ENCODE assay signal across 20 cellular contexts in the genomic region with DNA sequence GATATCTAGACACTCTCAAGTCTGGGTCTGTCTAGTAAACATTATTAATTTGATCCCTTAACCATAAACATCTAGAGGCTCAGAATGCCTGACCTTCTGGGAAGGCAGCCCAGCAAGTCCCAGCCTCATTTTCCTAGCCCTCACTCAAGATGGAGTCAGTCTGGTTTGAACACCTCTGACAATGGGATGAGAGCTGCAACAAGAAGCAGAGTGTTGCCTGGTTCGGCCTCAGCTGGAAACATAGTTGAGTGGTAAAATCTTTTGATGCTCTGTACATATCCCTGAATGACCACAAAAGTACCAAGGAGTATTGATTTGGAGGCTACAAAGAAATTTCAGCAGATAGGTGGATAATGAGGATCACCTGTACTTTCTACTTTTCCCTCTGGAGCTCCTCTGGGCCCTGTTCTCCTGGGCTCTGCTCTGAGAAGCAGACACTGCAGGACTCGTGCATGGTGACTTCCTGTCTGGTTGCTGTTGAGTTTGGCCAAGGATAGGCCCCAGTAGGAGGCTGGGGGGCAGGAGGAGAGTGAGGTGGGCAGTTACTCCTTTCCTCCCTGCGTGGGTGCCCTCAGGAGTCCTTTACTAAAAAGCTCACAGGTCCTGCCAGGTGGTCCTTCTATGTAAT.
A peak's percentile ranks its signal among the peaks of the same experiment; 100 is the strongest.
DNase-seq lines count a peak whose midpoint lies in the region; ATAC-seq and TF ChIP-seq lines count a peak whose summit lies in the region.
"Had no signal": no experiment of that assay in that cellular context is flagged by ENCODE, and none has a peak within 500 bp of the region (broad histone marks: within the 10 kb centered on the region; RNA-seq: fewer than 3 reads in every experiment).

No MANE protein-coding gene starts in this region.

- ATAC-seq in gastroesophageal sphincter: no peak
- no peak for ATAC-seq in lower lobe of right lung
- ATAC-seq: activated CD4-positive, CD25-positive, alpha-beta regulatory T cell treated with anti-CD3 and anti-CD28 coated beads, Interleukin-2, amount 50 U/mL, for 24 hours; HCT116; natural killer cell; stimulated activated naive B cell treated with anti-CD40 and anti-IgM and Interleukin-4, amounts not matched to agents 10 μg/mL and 1 μg/mL and 100 μg/mL, for 72 hours had no signal

- TF ChIP-seq CTCF in gastroesophageal sphincter (IDR thresholded peaks at IDR 0.05) (no peak), lower lobe of right lung (IDR thresholded peaks at IDR 0.05) (no peak), tibial artery (IDR thresholded peaks at IDR 0.05) (no peak)

- H3K36me3 ChIP-seq in HUES6 (ENCODE audit: control insufficient read depth, insufficient read depth, low read length) (no peaks in the 10 kb centered on the region), gastroesophageal sphincter (peaks cover 0 to 82% of the 10 kb centered on the region in 2 donors), lower lobe of right lung (peaks cover 78% of the 10 kb centered on the region), tibial artery (peaks cover 17 to 33% (median 24%) of the 10 kb centered on the region in 3 donors)

- H3K27ac ChIP-seq in HUES6 (ENCODE audit: low read depth, low read length) (peak overlapping the region; percentile 22), gastroesophageal sphincter (peak overlapping the region; percentile 35 to 66 (median 65)), lower lobe of right lung (peak overlapping the region; percentile 42), tibial artery (peak overlapping the region; percentile 34 to 55)

- H3K9me3 ChIP-seq in HUES6 (ENCODE audit: control insufficient read depth, insufficient read depth, low read depth, low read length) (no peaks in the 10 kb centered on the region), gastroesophageal sphincter (no peaks in the 10 kb centered on the region), lower lobe of right lung (no peaks in the 10 kb centered on the region), tibial artery (no peaks in the 10 kb centered on the region)

- H3K27me3 ChIP-seq in HUES6 (ENCODE audit: control insufficient read depth, insufficient read depth, low read length) (no peaks in the 10 kb centered on the region), gastroesophageal sphincter (no peaks in the 10 kb centered on the region), lower lobe of right lung (ENCODE audit: low read depth) (no peaks in the 10 kb centered on the region), tibial artery (no peaks in the 10 kb centered on the region)
- H3K27me3 ChIP-seq: cardiac muscle cell had no signal

- TF ChIP-seq EP300 in gastroesophageal sphincter (IDR thresholded peaks at IDR 0.05): no peak

- DNase-seq in lower lobe of right lung (no peak), tibial artery (no peak), A172 (ENCODE audit: low spot score) (no peak), HK-2 (ENCODE audit: unreplicated experiment) (no peak), ACHN (no peak)
- no peak for DNase-seq in stimulated activated CD4-positive, alpha-beta T cell treated with anti-CD3 and anti-CD28 coated beads, Interleukin-2, amount 100 ng/mL, for 24 hours
- DNase-seq: activated naive CD8-positive, alpha-beta T cell treated with anti-CD3 and anti-CD28 coated beads, Interleukin-2, amount 10 ng/mL, durations not matched to agents 7 days and 5 days; erythroblast; KG1; mesendoderm; natural killer cell; NCI-H1048; NCI-H2081; NCI-H510A; stimulated activated naive B cell treated with anti-CD40 and anti-IgM and Interleukin-4, amounts not matched to agents 10 μg/mL and 1 μg/mL and 100 μg/mL, for 72 hours had no signal

- H3K4me1 ChIP-seq in HUES6 (ENCODE audit: control insufficient read depth, insufficient read depth, low read length) (peaks cover 16% of the 10 kb centered on the region), gastroesophageal sphincter (peaks cover 0 to 54% (median 4%) of the 10 kb centered on the region in 3 donors), lower lobe of right lung (peaks cover 23% of the 10 kb centered on the region), tibial artery (peaks cover 0 to 30% (median 15%) of the 10 kb centered on the region in 4 donors)

- intact Hi-C loops in lower lobe of right lung (cut with DNase I): no loop called here
- intact Hi-C loops in tibial artery (cut with DNase I; ENCODE audit: low total_unique reads): no loop called here

- no peak overlapping the region for H3K9ac ChIP-seq in HUES6 (ENCODE audit: low read length)

- 60 to 100% methylated on average over 1 of the region's 3 CpGs for WGBS in gastroesophageal sphincter (ENCODE audit: low coverage in 1 of 2), 2 donors

- in situ Hi-C loops in ACHN (cut with HindIII; ENCODE audit: low pct_ligation_motif_present, low pct_unique_long_range_greater_than_20kb, low sequenced_read_pairs): no loop called here

- no peak for TF ChIP-seq POLR2A in gastroesophageal sphincter (IDR thresholded peaks at IDR 0.05)

- H3K4me3 ChIP-seq in HUES6 (ENCODE audit: low read depth, low read length) (no peak overlapping the region), gastroesophageal sphincter (no peak overlapping the region), lower lobe of right lung (no peak overlapping the region), tibial artery (no peak overlapping the region)
- H3K4me3 ChIP-seq: cardiac muscle cell had no signal
